9 cellular contexts compared by ENCODE assay signal in the genomic region with DNA sequence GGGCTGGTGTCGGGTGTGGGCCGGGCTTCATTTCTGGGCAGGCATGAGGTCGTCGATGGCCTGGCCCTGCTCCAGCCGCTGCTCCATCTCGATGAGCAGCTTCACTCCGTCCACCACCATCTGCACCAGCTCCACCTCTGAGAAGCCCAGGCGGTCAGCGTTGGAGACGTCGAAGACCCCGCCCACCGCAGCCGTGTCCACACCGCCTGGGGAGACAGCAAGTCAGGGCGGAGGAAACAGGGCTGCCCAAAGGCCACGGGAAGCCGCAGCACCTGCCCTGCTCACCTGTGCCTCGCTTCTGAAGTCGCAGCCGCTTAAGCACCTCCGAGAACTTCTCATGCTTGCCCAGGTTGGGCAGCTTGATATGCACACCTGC. TPM values are rescaled to one million over a fixed set of nuclear protein-coding genes. Genes with fewer than 3 reads are reported as not detected.
DNase-seq lines count a peak whose midpoint lies in the region; ATAC-seq and TF ChIP-seq lines count a peak whose summit lies in the region.
"Had no signal": no experiment of that assay in that cellular context is flagged by ENCODE, and none has a peak within 500 bp of the region (broad histone marks: within the 10 kb centered on the region; RNA-seq: fewer than 3 reads in every experiment).

No MANE protein-coding gene starts in this region.

- peak overlapping the region; percentile 54 for H3K4me3 Mint-ChIP-seq in GM23338
- H3K4me3 Mint-ChIP-seq in natural killer cell treated with Interleukin-12 subunit alpha and Interleukin-12 subunit beta and Interleukin-15 and Interleukin-18, amount 100 ng/mL, for 72 hours = peak overlapping the region; percentile 41

- peaks cover 14% of the 10 kb centered on the region for H3K36me3 Mint-ChIP-seq in GM23338 (ENCODE audit: low read depth)
- H3K36me3 Mint-ChIP-seq in natural killer cell treated with Interleukin-12 subunit alpha and Interleukin-12 subunit beta and Interleukin-15 and Interleukin-18, amount 100 ng/mL, for 72 hours = no peaks in the 10 kb centered on the region

- H3K4me2 ChIP-seq in GM23338 = peak overlapping the region; percentile 64; the same call in 1 of the 2 replicates

- H3K27ac Mint-ChIP-seq in GM23338 = no peak overlapping the region
- H3K27ac Mint-ChIP-seq in natural killer cell treated with Interleukin-12 subunit alpha and Interleukin-12 subunit beta and Interleukin-15 and Interleukin-18, amount 100 ng/mL, for 72 hours = no peak overlapping the region

- peak overlapping the region; percentile 90; the same call in 1 of the 2 replicates for H3K4me3 ChIP-seq in GM23338

- H3K4me1 ChIP-seq in GM23338 (ENCODE audit: insufficient read depth) = peaks cover 17% of the 10 kb centered on the region

- H3K27me3 ChIP-seq in GM23338 (ENCODE audit: insufficient read depth) = peaks cover 17% of the 10 kb centered on the region

- H3K4me1 Mint-ChIP-seq in GM23338 = peaks cover 28% of the 10 kb centered on the region
- peaks cover 0 to 6% of the 10 kb centered on the region in 2 donors for H3K4me1 Mint-ChIP-seq in natural killer cell treated with Interleukin-12 subunit alpha and Interleukin-12 subunit beta and Interleukin-15 and Interleukin-18, amount 100 ng/mL, for 72 hours (ENCODE audit: low read depth in 2 of 2)

- ATAC-seq in GM23338 = no peak
- no peak for ATAC-seq in natural killer cell treated with Interleukin-12 subunit alpha and Interleukin-12 subunit beta and Interleukin-15 and Interleukin-18, amount 100 ng/mL, for 72 hours
- no peak for ATAC-seq in HG03439 (IDR thresholded peaks at IDR 0.05; ENCODE audit: unreplicated experiment)
- ATAC-seq in HG03045 (IDR thresholded peaks at IDR 0.05; ENCODE audit: unreplicated experiment) = no peak

- no peak for DNase-seq in GM23338 (ENCODE audit: low spot score)
- DNase-seq in cerebellar cortex (ENCODE audit: low spot score) = peak; percentile 46
- DNase-seq in natural killer cell treated with Interleukin-12 subunit alpha and Interleukin-12 subunit beta and Interleukin-15 and Interleukin-18, amount 100 ng/mL, for 72 hours (ENCODE audit: low spot score) = peak; percentile 15
- DNase-seq in GM10248 (ENCODE audit: extremely low spot score) = no peak
- DNase-seq in activated CD8-positive, alpha-beta memory T cell treated with anti-CD3 and anti-CD28 coated beads, Interleukin-2, amount 50 U/mL, for 4 hours = no peak
- DNase-seq: SIG-M5 had no signal

- CTCF ChIA-PET in GM10248 (lab: Yijun Ruan, JAX) = interaction anchor here (1.3 to 9.5 kb wide), 11 partner anchors 10 to 104 kb away, joined by 3 to 214 read pairs (median 17); partner anchors contain the start of gene TRMT61A

- POLR2A ChIA-PET in GM10248 (lab: Yijun Ruan, JAX) = no interaction called here

- H2AFZ ChIP-seq in GM23338 = no peak overlapping the region

- H3K9me2 ChIP-seq in GM23338 (ENCODE audit: insufficient read depth) = no peaks in the 10 kb centered on the region

- H3K79me2 ChIP-seq in GM23338 (replicated peaks; ENCODE audit: insufficient read depth) = no peaks in the 10 kb centered on the region

- TF ChIP-seq CTCF in 22Rv1 (IDR thresholded peaks at IDR 0.05) (no peak), GM23338 (conservative IDR thresholded peaks at IDR 0.05; ENCODE audit: low read depth in 2 of 2) (no peak), GM10248 (IDR thresholded peaks at IDR 0.05; ENCODE audit: control extremely low read depth, extremely low read depth, low read depth, missing control alignments) (no peak)

- no peaks in the 10 kb centered on the region; the same call in 1 of the 2 replicates for H3K36me3 ChIP-seq in GM23338 (ENCODE audit: insufficient read depth)

- H3K27me3 Mint-ChIP-seq in GM23338 (ENCODE audit: insufficient read depth, low read depth, poor library complexity) = peaks cover 34% of the 10 kb centered on the region
- peaks cover 0 to 6% of the 10 kb centered on the region in 2 donors for H3K27me3 Mint-ChIP-seq in natural killer cell treated with Interleukin-12 subunit alpha and Interleukin-12 subunit beta and Interleukin-15 and Interleukin-18, amount 100 ng/mL, for 72 hours

- H3K27ac ChIP-seq in 22Rv1 = peak overlapping the region; percentile 96
- H3K27ac ChIP-seq in GM23338 (ENCODE audit: low read depth) = no peak overlapping the region

- peaks cover 30% of the 10 kb centered on the region for H3F3A ChIP-seq in GM23338 (replicated peaks; ENCODE audit: low read depth)

- peaks cover 11% of the 10 kb centered on the region for H4K20me1 ChIP-seq in GM23338 (replicated peaks; ENCODE audit: insufficient read depth)

- peaks cover 4% of the 10 kb centered on the region; the same call in 2 of the 3 replicates for H3K9me3 Mint-ChIP-seq in GM23338
- H3K9me3 Mint-ChIP-seq in natural killer cell treated with Interleukin-12 subunit alpha and Interleukin-12 subunit beta and Interleukin-15 and Interleukin-18, amount 100 ng/mL, for 72 hours = no peaks in the 10 kb centered on the region

TF ChIP-seq in GM23338, 12 proteins besides CTCF, POLR2A, EP300 and RAD21 (continues in another document):
- TF ChIP-seq STAT1 (IDR thresholded peaks at IDR 0.05; ENCODE audit: unreplicated experiment) = no peak
- TF ChIP-seq NANOG (IDR thresholded peaks at IDR 0.05; ENCODE audit: borderline replicate concordance) = no peak
- no peak for TF ChIP-seq ZNF114 (CRISPR knock-in tag; IDR thresholded peaks at IDR 0.05)
- TF ChIP-seq CREB1 (CRISPR knock-in tag; IDR thresholded peaks at IDR 0.05; ENCODE audit: low read depth) = no peak
- TF ChIP-seq ETS1 (IDR thresholded peaks at IDR 0.05) = no peak
- no peak for TF ChIP-seq EZH2 (IDR thresholded peaks at IDR 0.05; ENCODE audit: low read depth, unreplicated experiment)
- TF ChIP-seq ZNF331 (CRISPR knock-in tag; IDR thresholded peaks at IDR 0.05; ENCODE audit: low read depth) = no peak
- TF ChIP-seq EZH2phosphoT487 (IDR thresholded peaks at IDR 0.05; ENCODE audit: unreplicated experiment) = no peak
- TF ChIP-seq JUNB (IDR thresholded peaks at IDR 0.05; ENCODE audit: unreplicated experiment) = no peak
- TF ChIP-seq, protein P1, sequence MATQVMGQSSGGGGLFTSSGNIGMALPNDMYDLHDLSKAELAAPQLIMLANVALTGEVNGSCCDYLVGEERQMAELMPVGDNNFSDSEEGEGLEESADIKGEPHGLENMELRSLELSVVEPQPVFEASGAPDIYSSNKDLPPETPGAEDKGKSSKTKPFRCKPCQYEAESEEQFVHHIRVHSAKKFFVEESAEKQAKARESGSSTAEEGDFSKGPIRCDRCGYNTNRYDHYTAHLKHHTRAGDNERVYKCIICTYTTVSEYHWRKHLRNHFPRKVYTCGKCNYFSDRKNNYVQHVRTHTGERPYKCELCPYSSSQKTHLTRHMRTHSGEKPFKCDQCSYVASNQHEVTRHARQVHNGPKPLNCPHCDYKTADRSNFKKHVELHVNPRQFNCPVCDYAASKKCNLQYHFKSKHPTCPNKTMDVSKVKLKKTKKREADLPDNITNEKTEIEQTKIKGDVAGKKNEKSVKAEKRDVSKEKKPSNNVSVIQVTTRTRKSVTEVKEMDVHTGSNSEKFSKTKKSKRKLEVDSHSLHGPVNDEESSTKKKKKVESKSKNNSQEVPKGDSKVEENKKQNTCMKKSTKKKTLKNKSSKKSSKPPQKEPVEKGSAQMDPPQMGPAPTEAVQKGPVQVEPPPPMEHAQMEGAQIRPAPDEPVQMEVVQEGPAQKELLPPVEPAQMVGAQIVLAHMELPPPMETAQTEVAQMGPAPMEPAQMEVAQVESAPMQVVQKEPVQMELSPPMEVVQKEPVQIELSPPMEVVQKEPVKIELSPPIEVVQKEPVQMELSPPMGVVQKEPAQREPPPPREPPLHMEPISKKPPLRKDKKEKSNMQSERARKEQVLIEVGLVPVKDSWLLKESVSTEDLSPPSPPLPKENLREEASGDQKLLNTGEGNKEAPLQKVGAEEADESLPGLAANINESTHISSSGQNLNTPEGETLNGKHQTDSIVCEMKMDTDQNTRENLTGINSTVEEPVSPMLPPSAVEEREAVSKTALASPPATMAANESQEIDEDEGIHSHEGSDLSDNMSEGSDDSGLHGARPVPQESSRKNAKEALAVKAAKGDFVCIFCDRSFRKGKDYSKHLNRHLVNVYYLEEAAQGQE (IDR thresholded peaks at IDR 0.05; ENCODE audit: unreplicated experiment) = no peak

RNA-seq across cellular contexts. Expression of gene CKB, which starts 2.8 kb away (rescaled TPM):
- 504 and 604 TPM in 2 replicates for total RNA-seq in GM23338 (2014; rRNA removed; shearing (Covaris generic))
- 846 and 852 TPM in 2 replicates for polyA plus RNA-seq in GM23338 (2016; fragmentation: Nextera tagmentation; extraction: Ambion mirVana)
- total RNA-seq in natural killer cell treated with Interleukin-12 subunit alpha and Interleukin-12 subunit beta and Interleukin-15 and Interleukin-18, amount 100 ng/mL, for 72 hours = 1 to 10 TPM; 3.0 to 4.6 TPM

RNA-seq across cellular contexts. Expression of gene TRMT61A, which starts 9.2 kb away (rescaled TPM):
- 22.0 and 28.2 TPM in 2 replicates for total RNA-seq in GM23338 (2014; rRNA removed; shearing (Covaris generic))
- polyA plus RNA-seq in GM23338 (2016; fragmentation: Nextera tagmentation; extraction: Ambion mirVana) = 13.2 and 13.4 TPM in 2 replicates
- 10 to 100 TPM; 13.2 to 29.7 TPM for total RNA-seq in natural killer cell treated with Interleukin-12 subunit alpha and Interleukin-12 subunit beta and Interleukin-15 and Interleukin-18, amount 100 ng/mL, for 72 hours

RNA-seq across cellular contexts. Expression of gene BAG5, which starts 42.6 kb away (rescaled TPM):
- total RNA-seq in GM23338 (2014; rRNA removed; shearing (Covaris generic)) = 25.4 and 29.2 TPM in 2 replicates
- polyA plus RNA-seq in GM23338 (2016; fragmentation: Nextera tagmentation; extraction: Ambion mirVana) = 16.4 and 21.1 TPM in 2 replicates
- total RNA-seq in natural killer cell treated with Interleukin-12 subunit alpha and Interleukin-12 subunit beta and Interleukin-15 and Interleukin-18, amount 100 ng/mL, for 72 hours = 10 to 100 TPM; 27.4 to 29.6 TPM

RNA-seq across cellular contexts. Expression of gene COA8, which starts 42.9 kb away (rescaled TPM):
- total RNA-seq in GM23338 (2014; rRNA removed; shearing (Covaris generic)) = 61.3 and 82.6 TPM in 2 replicates
- 129 and 130 TPM in 2 replicates for polyA plus RNA-seq in GM23338 (2016; fragmentation: Nextera tagmentation; extraction: Ambion mirVana)
- total RNA-seq in natural killer cell treated with Interleukin-12 subunit alpha and Interleukin-12 subunit beta and Interleukin-15 and Interleukin-18, amount 100 ng/mL, for 72 hours = 10 to 100 TPM; 35.8 to 38.3 TPM

Comparison
In these comparisons a context has a peak if more than half of its experiments do, and no peak if none do; other contexts are left out.
1. DNase-seq: peak in cerebellar cortex (single experiment) and natural killer cell treated with Interleukin-12 subunit alpha and Interleukin-12 subunit beta and Interleukin-15 and Interleukin-18, amount 100 ng/mL, for 72 hours (single experiment); none in GM23338 (single experiment), GM10248 (single experiment) and activated CD8-positive, alpha-beta memory T cell treated with anti-CD3 and anti-CD28 coated beads, Interleukin-2, amount 50 U/mL, for 4 hours (single experiment).
2. RNA of gene CKB, which starts 2.8 kb away (total RNA-seq): 504 to 604 TPM in GM23338; 3.0 to 4.6 TPM in natural killer cell treated with Interleukin-12 subunit alpha and Interleukin-12 subunit beta and Interleukin-15 and Interleukin-18, amount 100 ng/mL, for 72 hours; every median in the first group is over 10 times any median in the second.